In genomic region chr11:64887234-64887756, GRCh38 we compare ENCODE assay signal across 1 cellular context.
TF ChIP-seq lines count a peak whose summit lies in the region.

No MANE protein-coding gene starts in this region.

TF ChIP-seq in GM23338, 12 proteins besides CTCF, POLR2A, EP300 and RAD21 (continued from another document):
- no peak for TF ChIP-seq ZNF462 (CRISPR knock-in tag; IDR thresholded peaks at IDR 0.05)
- no peak for TF ChIP-seq JUNB (IDR thresholded peaks at IDR 0.05; ENCODE audit: unreplicated experiment)
- no peak for TF ChIP-seq STAT1 (IDR thresholded peaks at IDR 0.05; ENCODE audit: unreplicated experiment)
- TF ChIP-seq EZH2 (IDR thresholded peaks at IDR 0.05; ENCODE audit: low read depth, unreplicated experiment), result no peak
- TF ChIP-seq ZNF114 (CRISPR knock-in tag; IDR thresholded peaks at IDR 0.05), result no peak
- TF ChIP-seq REST (IDR thresholded peaks at IDR 0.05; ENCODE audit: unreplicated experiment), result no peak
- no peak for TF ChIP-seq ETS1 (IDR thresholded peaks at IDR 0.05)
